Comparison of ENCODE assay signal across 16 cellular contexts in the genomic region with DNA sequence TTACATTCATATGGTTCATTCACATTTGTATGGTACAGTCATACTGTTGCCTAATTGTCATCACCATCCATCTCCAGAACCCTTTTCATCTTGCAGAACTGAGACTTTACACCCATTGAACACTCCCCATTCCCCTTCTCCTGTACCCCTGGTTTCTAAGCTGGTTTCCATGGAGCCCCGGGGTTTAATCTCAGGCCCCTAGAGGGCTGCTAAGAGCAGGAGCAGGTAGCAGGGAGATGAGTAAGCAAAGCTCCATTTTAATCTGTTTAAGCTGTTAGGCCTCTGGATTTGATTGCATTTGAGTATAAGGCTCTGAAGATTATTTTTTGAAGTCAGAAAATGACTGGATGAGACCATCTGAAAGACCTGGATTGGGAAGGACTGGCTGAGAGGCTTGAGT.
DNase-seq lines count a peak whose midpoint lies in the region; ATAC-seq, FAIRE-seq and TF ChIP-seq lines count a peak whose summit lies in the region.
"Had no signal": no experiment of that assay in that cellular context is flagged by ENCODE, and none has a peak within 500 bp of the region (broad histone marks: within the 10 kb centered on the region; RNA-seq: fewer than 3 reads in every experiment).

No MANE protein-coding gene starts in this region.

- H4K20me1 ChIP-seq in BLaER1 = no peaks in the 10 kb centered on the region

- H3K27ac Mint-ChIP-seq in naive thymus-derived CD4-positive, alpha-beta T cell = no peak overlapping the region
- H3K27ac Mint-ChIP-seq: CD4-positive, alpha-beta memory T cell; IgD-negative memory B cell had no signal

- H3K36me3 Mint-ChIP-seq in naive thymus-derived CD4-positive, alpha-beta T cell = peaks cover 0 to 4% (median 0%) of the 10 kb centered on the region in 5 donors
- H3K36me3 Mint-ChIP-seq: IgD-negative memory B cell had no signal

- H3K36me3 ChIP-seq in BLaER1 = no peaks in the 10 kb centered on the region
- no peaks in the 10 kb centered on the region for H3K36me3 ChIP-seq in naive thymus-derived CD4-positive, alpha-beta T cell (ENCODE audit: control insufficient read depth in 2 of 3, insufficient read depth in 3 of 3, low read length in 3 of 3)

- POLR2A ChIA-PET in naive thymus-derived CD4-positive, alpha-beta T cell (lab: Charles Lee) = no interaction called here

- peak overlapping the region; percentile 77 for H3K4me2 ChIP-seq in BLaER1

- peak; percentile 96 for FAIRE-seq in D721Med (lab: Jason Lieb, UNC)
- FAIRE-seq: GM12892, H54 had no signal

- peaks cover 34% of the 10 kb centered on the region for H3K4me1 ChIP-seq in BLaER1
- no peaks in the 10 kb centered on the region for H3K4me1 ChIP-seq in naive thymus-derived CD4-positive, alpha-beta T cell (ENCODE audit: control insufficient read depth in 2 of 2, insufficient read depth in 2 of 2, low read length in 2 of 2)

- no peak overlapping the region for H3K4me3 Mint-ChIP-seq in naive thymus-derived CD4-positive, alpha-beta T cell
- H3K4me3 Mint-ChIP-seq: CD4-positive, alpha-beta memory T cell; IgD-negative memory B cell had no signal

- H3K27me3 ChIP-seq in BLaER1 = no peaks in the 10 kb centered on the region
- H3K27me3 ChIP-seq in naive thymus-derived CD4-positive, alpha-beta T cell (ENCODE audit: control insufficient read depth in 2 of 2, insufficient read depth in 2 of 2, low read length in 2 of 2) = no peaks in the 10 kb centered on the region

- no peak overlapping the region for H3K4me3 ChIP-seq in BLaER1
- H3K4me3 ChIP-seq in naive thymus-derived CD4-positive, alpha-beta T cell (ENCODE audit: low read length) = no peak overlapping the region

- peaks cover 12% of the 10 kb centered on the region for H3K9me3 ChIP-seq in BLaER1
- H3K9me3 ChIP-seq in naive thymus-derived CD4-positive, alpha-beta T cell (ENCODE audit: control insufficient read depth in 2 of 3, low read length in 3 of 3) = no peaks in the 10 kb centered on the region

- H3K27ac ChIP-seq in BLaER1 = no peak overlapping the region
- H3K27ac ChIP-seq in naive thymus-derived CD4-positive, alpha-beta T cell (ENCODE audit: low read depth, low read length) = no peak overlapping the region
- H3K27ac ChIP-seq: C4-2B had no signal

- H3K27me3 Mint-ChIP-seq in naive thymus-derived CD4-positive, alpha-beta T cell = peaks cover 16 to 60% (median 50%) of the 10 kb centered on the region in 5 donors

- DNase-seq in D721Med (ENCODE audit: insufficient read length, low spot score) (peak; percentile 47), NCI-H82 (lab: John Stamatoyannopoulos, UW) (peak; percentile 97), islet precursor cell (peak; percentile 12), germinal center (ENCODE audit: low spot score) (no peak)
- DNase-seq in naive thymus-derived CD4-positive, alpha-beta T cell = no peak
- DNase-seq: ACHN; CD4-positive, alpha-beta memory T cell; DND-41; GDM1; KG1 had no signal

- no peak for TF ChIP-seq CTCF in D721Med (IDR thresholded peaks at IDR 0.05; ENCODE audit: insufficient read depth, missing control alignments)

- ATAC-seq in naive thymus-derived CD4-positive, alpha-beta T cell = no peak
- ATAC-seq in GM19455 (IDR thresholded peaks at IDR 0.05; ENCODE audit: unreplicated experiment) = no peak

- no peaks in the 10 kb centered on the region for H3K4me1 Mint-ChIP-seq in naive thymus-derived CD4-positive, alpha-beta T cell
- H3K4me1 Mint-ChIP-seq: CD4-positive, alpha-beta memory T cell; IgD-negative memory B cell had no signal

- CTCF ChIA-PET in naive thymus-derived CD4-positive, alpha-beta T cell (lab: Charles Lee) = no interaction called here

- no peak overlapping the region for H3K9ac ChIP-seq in BLaER1

- H3K9me3 Mint-ChIP-seq in naive thymus-derived CD4-positive, alpha-beta T cell = peaks cover 0 to 27% (median 7%) of the 10 kb centered on the region in 11 donors

- intact Hi-C loops in naive thymus-derived CD4-positive, alpha-beta T cell (cut with micrococcal nuclease) = no loop called here

Comparison
In these comparisons a context has a peak if more than half of its experiments do, and no peak if none do; other contexts are left out.
1. DNase-seq: peak in D721Med (single experiment), NCI-H82 (single experiment) and islet precursor cell (single experiment); none in naive thymus-derived CD4-positive, alpha-beta T cell (0 of 9) and germinal center (single experiment).